10 cellular contexts compared by ENCODE assay signal in genomic region chr12:57835366-57836288, GRCh38. TPM values are rescaled to one million over a fixed set of nuclear protein-coding genes. Genes with fewer than 3 reads are reported as not detected.
DNase-seq lines count a peak whose midpoint lies in the region; ATAC-seq and TF ChIP-seq lines count a peak whose summit lies in the region.
"Had no signal": no experiment of that assay in that cellular context is flagged by ENCODE, and none has a peak within 500 bp of the region (broad histone marks: within the 10 kb centered on the region; RNA-seq: fewer than 3 reads in every experiment).

No MANE protein-coding gene starts in this region.

- peaks cover 82% of the 10 kb centered on the region for H3K4me1 ChIP-seq in cardiac muscle cell (ENCODE audit: low read depth)
- peaks cover 35 to 92% (median 81%) of the 10 kb centered on the region in 4 donors for H3K4me1 ChIP-seq in liver (ENCODE audit: control insufficient read depth in 4 of 4, insufficient read depth in 4 of 4, low read length in 3 of 4)

- peaks cover 65% of the 10 kb centered on the region for H3K4me1 Mint-ChIP-seq in type B pancreatic cell (ENCODE audit: unreplicated experiment)

- no peaks in the 10 kb centered on the region for H3K9me3 ChIP-seq in cardiac muscle cell (ENCODE audit: low read depth)
- H3K9me3 ChIP-seq in liver (ENCODE audit: control insufficient read depth in 4 of 4, low read length in 3 of 4), result no peaks in the 10 kb centered on the region

- WGBS in liver, result 67% methylated on average over 9 of the region's 9 CpGs

- H3K27me3 ChIP-seq in cardiac muscle cell (no peaks in the 10 kb centered on the region), liver (ENCODE audit: control insufficient read depth in 4 of 4, insufficient read depth in 4 of 4, low read length in 3 of 4) (no peaks in the 10 kb centered on the region)

- no peaks in the 10 kb centered on the region for H3K36me3 ChIP-seq in cardiac muscle cell
- no peaks in the 10 kb centered on the region for H3K36me3 ChIP-seq in liver (ENCODE audit: control insufficient read depth in 4 of 4, insufficient read depth in 3 of 4, low read depth in 1 of 4, low read length in 3 of 4)

- intact Hi-C loops in left cardiac atrium (cut with DNase I), result no loop called here

- peak overlapping the region; percentile 60 to 78 for H3K27ac Mint-ChIP-seq in activated naive CD4-positive, alpha-beta T cell treated with anti-CD3 and anti-CD28 coated beads, Interleukin-2, amount 50 U/mL, for 72 hours
- peak overlapping the region; percentile 29 for H3K27ac Mint-ChIP-seq in type B pancreatic cell

- no peak overlapping the region for H3K9ac ChIP-seq in liver (ENCODE audit: low read depth in 1 of 2, low read length in 2 of 2)

- H3K36me3 Mint-ChIP-seq in activated naive CD4-positive, alpha-beta T cell treated with anti-CD3 and anti-CD28 coated beads, Interleukin-2, amount 50 U/mL, for 72 hours, result no peaks in the 10 kb centered on the region
- H3K36me3 Mint-ChIP-seq in type B pancreatic cell, result no peaks in the 10 kb centered on the region

- H3K4me3 Mint-ChIP-seq in type B pancreatic cell, result no peak overlapping the region

- TF ChIP-seq CTCF in cardiac muscle cell (IDR thresholded peaks at IDR 0.05; ENCODE audit: low read depth, low read length) (no peak), liver (IDR thresholded peaks at IDR 0.05; ENCODE audit: low read depth, low read length, missing input control) (no peak), type B pancreatic cell (conservative IDR thresholded peaks at IDR 0.05) (no peak)

- DNase-seq in cardiac muscle cell (ENCODE audit: low read depth in 1 of 2, low spot score in 1 of 2) (no peak), left cardiac atrium (no peak), type B pancreatic cell (ENCODE audit: extremely low spot score, unreplicated experiment) (no peak), SHP77 (lab: John Stamatoyannopoulos, UW) (no peak)
- no peak for DNase-seq in activated naive CD4-positive, alpha-beta T cell treated with anti-CD3 and anti-CD28 coated beads, Interleukin-2, amount 50 U/mL, for 72 hours (ENCODE audit: low spot score in 2 of 2)
- DNase-seq: DND-41, islet precursor cell had no signal

- H3K27ac ChIP-seq in cardiac muscle cell (peak overlapping the region; percentile 87), liver (ENCODE audit: low read depth in 1 of 2, low read length in 2 of 2) (peak overlapping the region; percentile 53 to 69)

- no peak for ATAC-seq in left cardiac atrium
- no peak for ATAC-seq in activated naive CD4-positive, alpha-beta T cell treated with anti-CD3 and anti-CD28 coated beads, Interleukin-2, amount 50 U/mL, for 72 hours
- ATAC-seq in GM18873 (IDR thresholded peaks at IDR 0.05; ENCODE audit: low FRiP score, unreplicated experiment), result no peak
- no peak for ATAC-seq in HG03439 (IDR thresholded peaks at IDR 0.05; ENCODE audit: unreplicated experiment)

- H3K9me3 Mint-ChIP-seq in activated naive CD4-positive, alpha-beta T cell treated with anti-CD3 and anti-CD28 coated beads, Interleukin-2, amount 50 U/mL, for 72 hours, result no peaks in the 10 kb centered on the region
- H3K9me3 Mint-ChIP-seq in type B pancreatic cell, result no peaks in the 10 kb centered on the region

- H3K27me3 Mint-ChIP-seq in type B pancreatic cell, result no peaks in the 10 kb centered on the region

- no peak for TF ChIP-seq RAD21 in liver (IDR thresholded peaks at IDR 0.05)

- H3K4me3 ChIP-seq in cardiac muscle cell (no peak overlapping the region), liver (ENCODE audit: low read depth in 1 of 3, low read length in 3 of 3) (no peak overlapping the region)

TF ChIP-seq in liver, 16 proteins besides CTCF, POLR2A, EP300 and RAD21:
- no peak for TF ChIP-seq MAX (IDR thresholded peaks at IDR 0.05)

RNA-seq across cellular contexts. Expression of gene CTDSP2, which starts 10.9 kb away (rescaled TPM):
- total RNA-seq in cardiac muscle cell (103 and 105 TPM in 2 replicates), left cardiac atrium (10 to 100 TPM; 90.6 to 97.1 TPM), liver (10 to 100 TPM; 38.6 to 60.9 TPM), type B pancreatic cell (ENCODE audit: low replicate concordance) (135 and 183 TPM in 2 replicates)
- polyA plus RNA-seq in cardiac muscle cell (82.9 and 108 TPM in 2 replicates), liver (10 to 100 TPM; 20.1 to 48.9 TPM)
- total RNA-seq in activated naive CD4-positive, alpha-beta T cell treated with anti-CD3 and anti-CD28 coated beads, Interleukin-2, amount 50 U/mL, for 72 hours, result 100 to 1,000 TPM in 1 of 2 donors, 10 to 100 TPM in 1; 76.3 to 103 TPM

RNA-seq across cellular contexts. Expression of gene AVIL, which starts 17.1 kb away (rescaled TPM):
- total RNA-seq in cardiac muscle cell (1.6 TPM in 2 replicates), left cardiac atrium (1 to 10 TPM; 2.7 to 2.8 TPM), liver (1 to 10 TPM; 1.3 to 6.4 TPM), type B pancreatic cell (ENCODE audit: low replicate concordance) (4.9 and 6.6 TPM in 2 replicates)
- polyA plus RNA-seq in cardiac muscle cell (1.7 and 2.9 TPM in 2 replicates), liver (1 to 10 TPM in 1 of 2 donors, under 1 TPM in 1; 0.48 to 1.8 TPM)
- total RNA-seq in activated naive CD4-positive, alpha-beta T cell treated with anti-CD3 and anti-CD28 coated beads, Interleukin-2, amount 50 U/mL, for 72 hours, result 1 to 10 TPM in 1 of 2 donors, under 1 TPM in 1; 0.23 to 3.1 TPM

RNA-seq across cellular contexts. Expression of gene TSFM, which starts 53.0 kb away (rescaled TPM):
- total RNA-seq in cardiac muscle cell, result 22.6 and 34.4 TPM in 2 replicates
- polyA plus RNA-seq in cardiac muscle cell, result 59.6 and 66.7 TPM in 2 replicates
- 10 to 100 TPM; 29.2 to 38.1 TPM for total RNA-seq in left cardiac atrium
- 10 to 100 TPM; 35.9 to 50.2 TPM for total RNA-seq in activated naive CD4-positive, alpha-beta T cell treated with anti-CD3 and anti-CD28 coated beads, Interleukin-2, amount 50 U/mL, for 72 hours
- 10 to 100 TPM; 14.6 to 18.1 TPM for total RNA-seq in liver
- 10 to 100 TPM; 58.2 to 60.5 TPM for polyA plus RNA-seq in liver
- 30.4 and 33.0 TPM in 2 replicates for total RNA-seq in type B pancreatic cell (ENCODE audit: low replicate concordance)
